Comparison of ENCODE assay signal across 8 cellular contexts in genomic region chrX:151396827-151397740, GRCh38. TPM values are rescaled to one million over a fixed set of nuclear protein-coding genes. Genes with fewer than 3 reads are reported as not detected.
DNase-seq lines count a peak whose midpoint lies in the region; ATAC-seq and TF ChIP-seq lines count a peak whose summit lies in the region.

A gene with protein sequence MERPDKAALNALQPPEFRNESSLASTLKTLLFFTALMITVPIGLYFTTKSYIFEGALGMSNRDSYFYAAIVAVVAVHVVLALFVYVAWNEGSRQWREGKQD (plus strand): TSS chrX:151397206. CDS start chrX:151397309, 103 bp downstream.

- POLR2A ChIA-PET in BJ (lab: Charles Lee): interaction anchor here (0.6 kb wide), 2 partner anchors 327 to 563 kb away, joined by 3 read pairs; no protein-coding TSS in a partner anchor

- H3K27ac Mint-ChIP-seq in dendritic cell treated with granulocyte-macrophage colony-stimulating factor and Interleukin-4, amounts not matched to agents 40 ng/mL and 50 ng/mL, for 4 days: peak within 1 kb of the TSS; percentile 94

- WGBS in liver: under 1% methylated on average over 97 of the region's 97 CpGs

- H3K4me3 ChIP-seq in BJ (ENCODE audit: low read depth, low read length): peak within 1 kb of the TSS; percentile 87
- peak within 1 kb of the TSS; percentile 82 to 94 (median 89) for H3K4me3 ChIP-seq in liver (ENCODE audit: low read depth in 1 of 3, low read length in 3 of 3)

- peak within 1 kb of the TSS; percentile 79 for H3K4me3 Mint-ChIP-seq in dendritic cell treated with granulocyte-macrophage colony-stimulating factor and Interleukin-4, amounts not matched to agents 40 ng/mL and 50 ng/mL, for 4 days

- H3K27me3 Mint-ChIP-seq in dendritic cell treated with granulocyte-macrophage colony-stimulating factor and Interleukin-4, amounts not matched to agents 40 ng/mL and 50 ng/mL, for 4 days: no peaks in the 10 kb centered on the region

- peaks cover 6% of the 10 kb centered on the region for H3K36me3 Mint-ChIP-seq in dendritic cell treated with granulocyte-macrophage colony-stimulating factor and Interleukin-4, amounts not matched to agents 40 ng/mL and 50 ng/mL, for 4 days (ENCODE audit: low read depth)

- H3K9ac ChIP-seq in liver (ENCODE audit: low read depth in 1 of 2, low read length in 2 of 2): peak within 1 kb of the TSS; percentile 51 to 84

- intact Hi-C loops in dendritic cell treated with granulocyte-macrophage colony-stimulating factor and Interleukin-4, amounts not matched to agents 40 ng/mL and 50 ng/mL, for 4 days (cut with micrococcal nuclease): loop anchor here (5.0 kb wide), 1 partner anchor 500 kb away; the partner anchor contains the start of gene CD99L2

- DNase-seq in BJ (ENCODE audit: low read depth) (peak; percentile 31), GM19238 (ENCODE audit: insufficient read length, low spot score) (peak; percentile 61), NCI-H524 (lab: John Stamatoyannopoulos, UW) (peak; percentile 69 to 90)
- peak; percentile 70 for DNase-seq in activated CD4-positive, alpha-beta T cell treated with anti-CD3 and anti-CD28 coated beads, Interleukin-2, amount 50 U/mL, for 1 hour
- DNase-seq in stimulated activated CD4-positive, alpha-beta T cell treated with anti-CD3 and anti-CD28 coated beads, Interleukin-4, amount 100 ng/mL, for 1 hour: peak; percentile 84

- H3K36me3 ChIP-seq in BJ (ENCODE audit: control insufficient read depth, insufficient read depth, low read length) (no peaks in the 10 kb centered on the region), liver (ENCODE audit: control insufficient read depth in 4 of 4, insufficient read depth in 3 of 4, low read depth in 1 of 4, low read length in 3 of 4) (no peaks in the 10 kb centered on the region)

- CTCF ChIA-PET in BJ (lab: Yijun Ruan, JAX): no interaction called here

- H3K27me3 ChIP-seq in BJ (ENCODE audit: control insufficient read depth, insufficient read depth, low read length) (no peaks in the 10 kb centered on the region), liver (ENCODE audit: control insufficient read depth in 4 of 4, insufficient read depth in 4 of 4, low read length in 3 of 4) (no peaks in the 10 kb centered on the region)

- no peak for TF ChIP-seq RAD21 in liver (IDR thresholded peaks at IDR 0.05)

- H3K4me1 Mint-ChIP-seq in dendritic cell treated with granulocyte-macrophage colony-stimulating factor and Interleukin-4, amounts not matched to agents 40 ng/mL and 50 ng/mL, for 4 days (ENCODE audit: low read depth): peaks cover 20% of the 10 kb centered on the region

- H3K4me1 ChIP-seq in liver (ENCODE audit: control insufficient read depth in 4 of 4, insufficient read depth in 4 of 4, low read length in 3 of 4): peaks cover 0 to 18% (median 4%) of the 10 kb centered on the region in 4 donors

- H3K9me3 ChIP-seq in liver (ENCODE audit: control insufficient read depth in 4 of 4, low read length in 3 of 4): no peaks in the 10 kb centered on the region

- H3K9me3 Mint-ChIP-seq in dendritic cell treated with granulocyte-macrophage colony-stimulating factor and Interleukin-4, amounts not matched to agents 40 ng/mL and 50 ng/mL, for 4 days: no peaks in the 10 kb centered on the region

- ATAC-seq in HG03439 (IDR thresholded peaks at IDR 0.05; ENCODE audit: unreplicated experiment): peak; percentile 90

- peak within 1 kb of the TSS; percentile 97 to 98 for H3K27ac ChIP-seq in liver (ENCODE audit: low read depth in 1 of 2, low read length in 2 of 2)

- TF ChIP-seq CTCF in BJ (IDR thresholded peaks at IDR 0.05; ENCODE audit: insufficient read depth, low read depth, low read length): no peak
- no peak for TF ChIP-seq CTCF in liver (IDR thresholded peaks at IDR 0.05; ENCODE audit: low read depth, low read length, missing input control)

TF ChIP-seq in liver, 16 proteins besides CTCF, POLR2A, EP300 and RAD21:
- no peak for TF ChIP-seq HNF4G (IDR thresholded peaks at IDR 0.05)
- TF ChIP-seq FOXA2 (IDR thresholded peaks at IDR 0.05): no peak
- no peak for TF ChIP-seq MAX (IDR thresholded peaks at IDR 0.05)
- TF ChIP-seq, protein P1, sequence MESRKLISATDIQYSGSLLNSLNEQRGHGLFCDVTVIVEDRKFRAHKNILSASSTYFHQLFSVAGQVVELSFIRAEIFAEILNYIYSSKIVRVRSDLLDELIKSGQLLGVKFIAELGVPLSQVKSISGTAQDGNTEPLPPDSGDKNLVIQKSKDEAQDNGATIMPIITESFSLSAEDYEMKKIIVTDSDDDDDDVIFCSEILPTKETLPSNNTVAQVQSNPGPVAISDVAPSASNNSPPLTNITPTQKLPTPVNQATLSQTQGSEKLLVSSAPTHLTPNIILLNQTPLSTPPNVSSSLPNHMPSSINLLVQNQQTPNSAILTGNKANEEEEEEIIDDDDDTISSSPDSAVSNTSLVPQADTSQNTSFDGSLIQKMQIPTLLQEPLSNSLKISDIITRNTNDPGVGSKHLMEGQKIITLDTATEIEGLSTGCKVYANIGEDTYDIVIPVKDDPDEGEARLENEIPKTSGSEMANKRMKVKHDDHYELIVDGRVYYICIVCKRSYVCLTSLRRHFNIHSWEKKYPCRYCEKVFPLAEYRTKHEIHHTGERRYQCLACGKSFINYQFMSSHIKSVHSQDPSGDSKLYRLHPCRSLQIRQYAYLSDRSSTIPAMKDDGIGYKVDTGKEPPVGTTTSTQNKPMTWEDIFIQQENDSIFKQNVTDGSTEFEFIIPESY (IDR thresholded peaks at IDR 0.05): no peak
- TF ChIP-seq, protein P2, sequence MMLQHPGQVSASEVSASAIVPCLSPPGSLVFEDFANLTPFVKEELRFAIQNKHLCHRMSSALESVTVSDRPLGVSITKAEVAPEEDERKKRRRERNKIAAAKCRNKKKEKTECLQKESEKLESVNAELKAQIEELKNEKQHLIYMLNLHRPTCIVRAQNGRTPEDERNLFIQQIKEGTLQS (IDR thresholded peaks at IDR 0.05): no peak
- TF ChIP-seq HNF4A (conservative IDR thresholded peaks at IDR 0.05): no peak
- TF ChIP-seq EGR1 (IDR thresholded peaks at IDR 0.05; ENCODE audit: low read depth in 2 of 2): peak in 1 of 2 donors; percentile 76
- TF ChIP-seq FOXA1 (IDR thresholded peaks at IDR 0.05): no peak
- TF ChIP-seq JUND (IDR thresholded peaks at IDR 0.05): no peak
- no peak for TF ChIP-seq NR2F2 (IDR thresholded peaks at IDR 0.05)
- no peak for TF ChIP-seq SP1 (IDR thresholded peaks at IDR 0.05)
- peak; percentile 55 to 84 for TF ChIP-seq GABPA (IDR thresholded peaks at IDR 0.05 in 1 of 2, conservative IDR thresholded peaks at IDR 0.05 in 1 of 2)
- TF ChIP-seq, protein P3, sequence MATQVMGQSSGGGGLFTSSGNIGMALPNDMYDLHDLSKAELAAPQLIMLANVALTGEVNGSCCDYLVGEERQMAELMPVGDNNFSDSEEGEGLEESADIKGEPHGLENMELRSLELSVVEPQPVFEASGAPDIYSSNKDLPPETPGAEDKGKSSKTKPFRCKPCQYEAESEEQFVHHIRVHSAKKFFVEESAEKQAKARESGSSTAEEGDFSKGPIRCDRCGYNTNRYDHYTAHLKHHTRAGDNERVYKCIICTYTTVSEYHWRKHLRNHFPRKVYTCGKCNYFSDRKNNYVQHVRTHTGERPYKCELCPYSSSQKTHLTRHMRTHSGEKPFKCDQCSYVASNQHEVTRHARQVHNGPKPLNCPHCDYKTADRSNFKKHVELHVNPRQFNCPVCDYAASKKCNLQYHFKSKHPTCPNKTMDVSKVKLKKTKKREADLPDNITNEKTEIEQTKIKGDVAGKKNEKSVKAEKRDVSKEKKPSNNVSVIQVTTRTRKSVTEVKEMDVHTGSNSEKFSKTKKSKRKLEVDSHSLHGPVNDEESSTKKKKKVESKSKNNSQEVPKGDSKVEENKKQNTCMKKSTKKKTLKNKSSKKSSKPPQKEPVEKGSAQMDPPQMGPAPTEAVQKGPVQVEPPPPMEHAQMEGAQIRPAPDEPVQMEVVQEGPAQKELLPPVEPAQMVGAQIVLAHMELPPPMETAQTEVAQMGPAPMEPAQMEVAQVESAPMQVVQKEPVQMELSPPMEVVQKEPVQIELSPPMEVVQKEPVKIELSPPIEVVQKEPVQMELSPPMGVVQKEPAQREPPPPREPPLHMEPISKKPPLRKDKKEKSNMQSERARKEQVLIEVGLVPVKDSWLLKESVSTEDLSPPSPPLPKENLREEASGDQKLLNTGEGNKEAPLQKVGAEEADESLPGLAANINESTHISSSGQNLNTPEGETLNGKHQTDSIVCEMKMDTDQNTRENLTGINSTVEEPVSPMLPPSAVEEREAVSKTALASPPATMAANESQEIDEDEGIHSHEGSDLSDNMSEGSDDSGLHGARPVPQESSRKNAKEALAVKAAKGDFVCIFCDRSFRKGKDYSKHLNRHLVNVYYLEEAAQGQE (IDR thresholded peaks at IDR 0.05): peak; percentile 20
- TF ChIP-seq RXRA (IDR thresholded peaks at IDR 0.05): no peak
- TF ChIP-seq TAF1 (conservative IDR thresholded peaks at IDR 0.05): no peak
- TF ChIP-seq YY1 (IDR thresholded peaks at IDR 0.05): peak; percentile 36

RNA-seq across cellular contexts. Expression of the gene that starts here (rescaled TPM):
- polyA plus RNA-seq in BJ (2011; rRNA removed): 11.9 and 21.3 TPM in 2 replicates
- 14.3 and 15.1 TPM in 2 replicates for polyA minus RNA-seq in BJ (2011; rRNA and poly(A)+ RNA removed)
- 10 to 100 TPM; 13.1 to 20.6 TPM for total RNA-seq in liver
- 10 to 100 TPM in 1 of 2 donors, 1 to 10 TPM in 1; 4.1 to 10.6 TPM for polyA plus RNA-seq in liver

Comparison
In these comparisons a context has a peak if more than half of its experiments do, and no peak if none do; other contexts are left out.
1. Peak in every context shown above with its lines: DNase-seq, ATAC-seq, H3K4me3 ChIP-seq and H3K27ac ChIP-seq.
2. DNase-seq: peak in every context shown above with its lines; median percentile 84 in stimulated activated CD4-positive, alpha-beta T cell treated with anti-CD3 and anti-CD28 coated beads, Interleukin-4, amount 100 ng/mL, for 1 hour; 80 in NCI-H524; 70 in activated CD4-positive, alpha-beta T cell treated with anti-CD3 and anti-CD28 coated beads, Interleukin-2, amount 50 U/mL, for 1 hour; 61 in GM19238; 31 in BJ.